ENCODE assay signal across 8 cellular contexts in genomic region chr1:17207966-17208418, GRCh38. TPM values are rescaled to one million over a fixed set of nuclear protein-coding genes. Genes with fewer than 3 reads are reported as not detected.
A peak's percentile ranks its signal among the peaks of the same experiment; 100 is the strongest.
DNase-seq lines count a peak whose midpoint lies in the region; ATAC-seq and TF ChIP-seq lines count a peak whose summit lies in the region.

No MANE protein-coding gene starts in this region.

- ATAC-seq in CD4-positive, alpha-beta T cell (ENCODE audit: poor library complexity): peak; percentile 44
- ATAC-seq in Panc1 (peak; percentile 71), omental fat pad (ENCODE audit: low FRiP score) (peak; percentile 12), HG03039 (IDR thresholded peaks at IDR 0.05; ENCODE audit: unreplicated experiment) (no peak)

- no peaks in the 10 kb centered on the region for H3K36me3 ChIP-seq in Panc1 (ENCODE audit: control insufficient read depth, insufficient read depth, low read length)
- no peaks in the 10 kb centered on the region for H3K36me3 ChIP-seq in WERI-Rb-1

- BruUV-seq in Panc1 (replicated peaks; lab: Mats Ljungman, UMichigan): no TSS peak

- peaks cover 29% of the 10 kb centered on the region for H3K27me3 Mint-ChIP-seq in CD4-positive, alpha-beta T cell

- H3K4me3 ChIP-seq in Panc1 (ENCODE audit: low read depth in 2 of 2, low read length in 2 of 2): no peak overlapping the region
- H3K4me3 ChIP-seq in WERI-Rb-1 (ENCODE audit: low read depth, low read length): no peak overlapping the region

- no peak for TF ChIP-seq CTCF in CD4-positive, alpha-beta T cell (IDR thresholded peaks at IDR 0.05)
- TF ChIP-seq CTCF in Panc1 (IDR thresholded peaks at IDR 0.05) (no peak), omental fat pad (IDR thresholded peaks at IDR 0.05) (no peak), WERI-Rb-1 (IDR thresholded peaks at IDR 0.05; ENCODE audit: low read depth, low read length) (no peak)

- no peaks in the 10 kb centered on the region for H3K9me3 ChIP-seq in CD4-positive, alpha-beta T cell (ENCODE audit: control insufficient read depth, low read length)
- no peaks in the 10 kb centered on the region for H3K9me3 ChIP-seq in Panc1 (ENCODE audit: control insufficient read depth, insufficient read depth, low read depth, low read length)
- H3K9me3 ChIP-seq in WERI-Rb-1 (ENCODE audit: severe bottlenecking): no peaks in the 10 kb centered on the region

- in situ Hi-C loops in Panc1 (cut with HindIII; ENCODE audit: low pct_unique_long_range_greater_than_20kb, low sequenced_read_pairs): no loop called here

- CTCF ChIA-PET in CD4-positive, alpha-beta T cell (lab: Charles Lee): no interaction called here
- CTCF ChIA-PET in Panc1 (lab: Charles Lee): interaction anchor here (0.7 to 0.8 kb wide), 2 partner anchors 12 to 51 kb away, joined by 3 to 5 read pairs; no protein-coding TSS in a partner anchor

- H3K4me1 ChIP-seq in Panc1 (ENCODE audit: control insufficient read depth, insufficient read depth, low read length): peaks cover 53% of the 10 kb centered on the region

- H3K27ac ChIP-seq in CD4-positive, alpha-beta T cell (ENCODE audit: low read depth, low read length): no peak overlapping the region
- H3K27ac ChIP-seq in Panc1 (ENCODE audit: low read length) (peak overlapping the region; percentile 87), WERI-Rb-1 (no peak overlapping the region)

- H3K4me1 Mint-ChIP-seq in CD4-positive, alpha-beta T cell (ENCODE audit: low read depth): peaks cover 31% of the 10 kb centered on the region

- H3K9me3 Mint-ChIP-seq in CD4-positive, alpha-beta T cell: no peaks in the 10 kb centered on the region

- no peaks in the 10 kb centered on the region for H3K36me3 Mint-ChIP-seq in CD4-positive, alpha-beta T cell (ENCODE audit: low read depth)

- no peak overlapping the region for H3K27ac Mint-ChIP-seq in CD4-positive, alpha-beta T cell

- peak in 4 of 10 experiments; percentile 8 to 14 (median 10) for DNase-seq in CD4-positive, alpha-beta T cell
- DNase-seq in H4 (ENCODE audit: low spot score) (peak; percentile 71), Panc1 (ENCODE audit: low read depth, low spot score) (peak; percentile 61), omental fat pad (ENCODE audit: low spot score) (no peak), WERI-Rb-1 (no peak), NCI-H187 treated with DMSO at 0.1 percent for 48 hours (lab: John Stamatoyannopoulos, UW) (no peak)
- peak; percentile 16 for DNase-seq in activated naive CD8-positive, alpha-beta T cell treated with anti-CD3 and anti-CD28 coated beads, Interleukin-2, amount 50 U/mL, for 16 hours (ENCODE audit: low read depth, low spot score)

- H3K4me3 Mint-ChIP-seq in CD4-positive, alpha-beta T cell: no peak overlapping the region

- POLR2A ChIA-PET in CD4-positive, alpha-beta T cell (lab: Charles Lee): no interaction called here
- POLR2A ChIA-PET in Panc1 (lab: Charles Lee): no interaction called here

- no peaks in the 10 kb centered on the region for H3K27me3 ChIP-seq in CD4-positive, alpha-beta T cell (ENCODE audit: control insufficient read depth, insufficient read depth, low read length)
- H3K27me3 ChIP-seq in Panc1 (ENCODE audit: control insufficient read depth, insufficient read depth, low read length) (no peaks in the 10 kb centered on the region), WERI-Rb-1 (ENCODE audit: insufficient read depth, low read depth, severe bottlenecking) (no peaks in the 10 kb centered on the region)

- intact Hi-C loops in CD4-positive, alpha-beta T cell (cut with DNase I, micrococcal nuclease): no loop called here
- intact Hi-C loops in Panc1 (cut with micrococcal nuclease; ENCODE audit: unreplicated experiment): no loop called here

RNA-seq across cellular contexts. Expression of gene PADI1, which starts 3.1 kb away (rescaled TPM):
- not detected for total RNA-seq in CD4-positive, alpha-beta T cell
- total RNA-seq in H4 (2014; rRNA removed; shearing (Covaris generic)): 0.02 and 1.0 TPM in 2 replicates
- total RNA-seq in Panc1 (2021; ENCODE audit: unreplicated experiment) (2.3 TPM), omental fat pad (not detected)
- polyA plus RNA-seq in Panc1 (2012; ENCODE audit: insufficient read length): 2.6 TPM

RNA-seq across cellular contexts. Expression of gene PADI3, which starts 40.9 kb away (rescaled TPM):
- not detected for total RNA-seq in CD4-positive, alpha-beta T cell
- total RNA-seq in H4 (2014; rRNA removed; shearing (Covaris generic)): 5.7 and 6.0 TPM in 2 replicates
- total RNA-seq in Panc1 (2021; ENCODE audit: unreplicated experiment) (3.4 TPM), omental fat pad (not detected)
- polyA plus RNA-seq in Panc1 (2012; ENCODE audit: insufficient read length): 4.4 TPM

Comparison
In these comparisons a context has a peak if more than half of its experiments do, and no peak if none do; other contexts are left out.
1. DNase-seq: peak in H4 (single experiment), Panc1 (single experiment) and activated naive CD8-positive, alpha-beta T cell treated with anti-CD3 and anti-CD28 coated beads, Interleukin-2, amount 50 U/mL, for 16 hours (single experiment); none in omental fat pad (single experiment), WERI-Rb-1 (single experiment) and NCI-H187 treated with DMSO at 0.1 percent for 48 hours (single experiment).